Comparison of ENCODE assay signal across 8 cellular contexts in the genomic region with DNA sequence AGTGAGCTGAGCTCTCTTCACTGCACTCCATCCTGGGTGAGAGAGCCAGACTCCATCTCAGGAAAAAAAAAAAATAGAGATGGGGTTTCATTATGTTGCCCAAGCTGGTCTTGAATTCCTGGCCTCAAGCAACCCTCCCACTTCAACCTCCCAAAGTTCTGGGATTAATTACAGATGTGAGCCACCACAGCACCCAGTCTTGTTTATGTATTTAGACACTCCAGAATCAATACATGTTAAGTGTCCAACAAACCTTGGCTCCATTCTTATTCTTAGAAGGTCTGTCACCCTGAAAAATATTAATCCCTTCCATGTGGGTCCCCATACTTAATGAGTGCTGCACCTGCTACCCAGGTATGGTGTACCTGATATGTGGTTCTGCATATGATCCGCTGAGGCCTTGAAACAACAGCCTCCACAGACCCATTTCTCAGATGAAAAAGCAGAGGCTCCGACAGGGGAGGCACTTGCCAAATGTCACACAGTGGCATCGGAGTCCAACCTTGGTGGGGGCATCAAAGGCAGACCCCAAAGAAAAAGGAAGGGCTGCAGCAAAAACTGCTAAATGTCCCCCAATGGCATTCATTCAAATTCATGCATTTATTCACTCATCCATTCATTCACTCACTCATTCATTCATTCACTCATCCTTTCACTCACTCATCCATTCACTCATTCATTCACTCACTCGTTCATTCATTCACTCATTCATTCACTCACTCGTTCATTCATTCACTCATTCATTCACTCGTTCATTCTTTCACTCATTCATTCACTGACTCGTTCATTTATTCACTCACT. TPM values are rescaled to one million over a fixed set of nuclear protein-coding genes. Genes with fewer than 3 reads are reported as not detected.
DNase-seq lines count a peak whose midpoint lies in the region; ATAC-seq lines count a peak whose summit lies in the region.

No MANE protein-coding gene starts in this region.

- H3K36me3 Mint-ChIP-seq in IgD-negative memory B cell: peaks cover 1% of the 10 kb centered on the region

- peaks cover 9% of the 10 kb centered on the region for H3K9me3 ChIP-seq in neuron (ENCODE audit: low read length)

- no peaks in the 10 kb centered on the region for H3K9me3 Mint-ChIP-seq in IgD-negative memory B cell

- H3K4me1 Mint-ChIP-seq in IgD-negative memory B cell: peaks cover 17 to 27% (median 26%) of the 10 kb centered on the region in 3 donors

- no peak overlapping the region for H3K4me3 ChIP-seq in neuron (ENCODE audit: low read length)

- no peaks in the 10 kb centered on the region for H3K27me3 Mint-ChIP-seq in IgD-negative memory B cell

- H3K27me3 ChIP-seq in neuron (ENCODE audit: insufficient read depth, low read length): no peaks in the 10 kb centered on the region

- no peaks in the 10 kb centered on the region for H3K36me3 ChIP-seq in neuron (ENCODE audit: insufficient read depth, low read length)

- peak overlapping the region in 3 of 4 donors; percentile 44 to 86 (median 58) for H3K4me3 Mint-ChIP-seq in IgD-negative memory B cell

- H3K4me1 ChIP-seq in neuron (ENCODE audit: insufficient read depth, low read length): no peaks in the 10 kb centered on the region

- ATAC-seq in GM19452 (IDR thresholded peaks at IDR 0.05; ENCODE audit: unreplicated experiment): no peak

- DNase-seq in DMS 273 (lab: John Stamatoyannopoulos, UW; ENCODE audit: unreplicated experiment) (peak; percentile 35), DMS 273 treated with DMSO at 0.1 percent for 48 hours (lab: John Stamatoyannopoulos, UW) (no peak), dedifferentiated amniotic fluid mesenchymal stem cell (ENCODE audit: extremely low spot score) (peak; percentile 29), NCI-H345 treated with DMSO at 0.1 percent for 48 hours (lab: John Stamatoyannopoulos, UW; ENCODE audit: unreplicated experiment) (no peak), HuH-7 (ENCODE audit: low spot score) (no peak)

- peak overlapping the region in 2 of 3 donors; percentile 73 to 77 for H3K27ac Mint-ChIP-seq in IgD-negative memory B cell

- peak overlapping the region; percentile 30 for H2AFZ ChIP-seq in neuron (ENCODE audit: low read depth, low read length)

RNA-seq across cellular contexts. Expression of a gene that starts 16.7 kb away (rescaled TPM):
- polyA plus RNA-seq in IgD-negative memory B cell: 23.3 TPM

RNA-seq across cellular contexts. Expression of a gene that starts 23.3 kb away (rescaled TPM):
- polyA plus RNA-seq in IgD-negative memory B cell: 4.1 TPM

RNA-seq across cellular contexts. Expression of a gene that starts 52.6 kb away (rescaled TPM):
- 52.1 TPM for polyA plus RNA-seq in IgD-negative memory B cell

Comparison
In these comparisons a context has a peak if more than half of its experiments do, and no peak if none do; other contexts are left out.
1. DNase-seq: peak in DMS 273 (single experiment) and dedifferentiated amniotic fluid mesenchymal stem cell (single experiment); none in DMS 273 treated with DMSO at 0.1 percent for 48 hours (single experiment), NCI-H345 treated with DMSO at 0.1 percent for 48 hours (single experiment) and HuH-7 (single experiment).